8 cellular contexts compared by ENCODE assay signal in the genomic region with DNA sequence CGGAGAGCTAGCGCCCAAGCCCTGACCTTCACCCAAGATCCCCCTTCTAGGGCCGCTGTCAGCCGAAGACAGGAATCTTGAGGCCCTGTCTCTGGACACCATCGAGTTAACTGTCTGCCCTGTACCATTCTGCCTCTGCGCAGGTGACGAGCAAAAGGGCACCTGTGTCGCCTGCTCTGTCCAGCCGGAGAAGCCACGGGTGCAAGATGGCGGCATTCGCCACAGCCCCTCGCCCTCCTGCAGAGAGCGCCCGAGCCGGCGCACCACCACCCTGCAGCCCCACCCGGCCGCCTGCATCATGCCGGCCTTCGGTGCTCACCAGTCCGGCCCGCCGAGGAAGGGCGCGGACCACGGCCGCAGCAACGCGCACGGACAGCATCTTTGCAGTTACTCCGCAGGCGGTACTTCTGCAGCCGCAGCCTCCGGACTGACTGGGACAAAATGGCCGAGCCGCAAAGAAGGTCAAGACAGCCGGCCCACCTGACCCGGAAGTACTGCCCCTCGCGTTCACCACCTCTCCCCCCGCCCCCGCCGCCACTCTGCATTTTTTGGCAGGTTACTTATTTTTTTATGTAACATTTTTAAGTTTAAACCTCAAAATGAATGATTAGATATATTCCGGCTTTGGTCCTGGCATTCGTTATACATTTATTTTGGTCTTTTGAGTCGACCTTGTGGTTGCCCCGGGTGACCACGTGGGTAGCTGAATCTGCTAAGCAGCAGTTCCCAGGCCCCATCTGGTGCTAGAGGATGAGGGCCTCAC. TPM values are rescaled to one million over a fixed set of nuclear protein-coding genes. Genes with fewer than 3 reads are reported as not detected.
DNase-seq lines count a peak whose midpoint lies in the region; ATAC-seq and TF ChIP-seq lines count a peak whose summit lies in the region.

Gene ATP5F1A (minus strand): TSS at position 444 of the 763 bp plus-strand sequence. CDS start 65 bp downstream, at position 379.

- peak within 1 kb of the TSS; percentile 85 for H3K9ac ChIP-seq in endocrine pancreas (ENCODE audit: control insufficient read depth, insufficient read depth, low read length)

- peak; percentile 83 for ATAC-seq in CD8-positive, alpha-beta T cell
- ATAC-seq in GM19397 (IDR thresholded peaks at IDR 0.05; ENCODE audit: unreplicated experiment), result peak; percentile 75
- peak; percentile 79 for ATAC-seq in HG03571 (IDR thresholded peaks at IDR 0.05; ENCODE audit: unreplicated experiment)

- H3K36me3 ChIP-seq in CD8-positive, alpha-beta T cell (ENCODE audit: insufficient read depth, low read length), result no peaks in the 10 kb centered on the region
- H3K36me3 ChIP-seq in endocrine pancreas (ENCODE audit: control insufficient read depth, insufficient read depth, low read length) (peaks cover 3% of the 10 kb centered on the region), mesodermal cell (ENCODE audit: control insufficient read depth, insufficient read depth, low read length) (peaks cover 29% of the 10 kb centered on the region)

- TF ChIP-seq CTCF in CD8-positive, alpha-beta T cell (IDR thresholded peaks at IDR 0.05), result no peak

- peaks cover 33% of the 10 kb centered on the region for H3K4me1 ChIP-seq in CD8-positive, alpha-beta T cell (ENCODE audit: insufficient read depth, low read length)
- H3K4me1 ChIP-seq in endocrine pancreas (ENCODE audit: control insufficient read depth, insufficient read depth, low read length) (no peaks in the 10 kb centered on the region), mesodermal cell (ENCODE audit: control insufficient read depth, insufficient read depth, low read length, poor library complexity, severe bottlenecking) (peaks cover 7% of the 10 kb centered on the region)

- H3K4me1 Mint-ChIP-seq in CD8-positive, alpha-beta T cell (ENCODE audit: low read depth), result peaks cover 33% of the 10 kb centered on the region

- CTCF ChIA-PET in CD8-positive, alpha-beta T cell (lab: Charles Lee), result interaction anchor here (0.7 to 2.0 kb wide), 4 partner anchors 9 to 75 kb away, joined by 3 to 11 read pairs (median 4); a partner anchor contains a TSS

- POLR2A ChIA-PET in CD8-positive, alpha-beta T cell (lab: Charles Lee), result interaction anchor here (0.7 to 2.1 kb wide), 9 partner anchors 8 to 436 kb away, joined by 3 to 9 read pairs (median 4); a partner anchor contains a TSS

- no peaks in the 10 kb centered on the region for H3K9me3 Mint-ChIP-seq in CD8-positive, alpha-beta T cell

- H3K27me3 Mint-ChIP-seq in CD8-positive, alpha-beta T cell (ENCODE audit: low read depth), result no peaks in the 10 kb centered on the region

- intact Hi-C loops in CD8-positive, alpha-beta T cell (cut with DNase I, micrococcal nuclease), result loop anchor here (1.0 to 10.0 kb wide), 5 partner anchors 25 to 1047 kb away; partner anchors contain the start of gene PSTPIP2 (in 1 of the 2)

- peaks cover 30% of the 10 kb centered on the region for H3K36me3 Mint-ChIP-seq in CD8-positive, alpha-beta T cell

- peak within 1 kb of the TSS; percentile 98 for H3K27ac Mint-ChIP-seq in CD8-positive, alpha-beta T cell

- no peaks in the 10 kb centered on the region for H3K9me3 ChIP-seq in CD8-positive, alpha-beta T cell (ENCODE audit: low read length)
- H3K9me3 ChIP-seq in endocrine pancreas (ENCODE audit: control insufficient read depth, low read length) (no peaks in the 10 kb centered on the region), mesodermal cell (ENCODE audit: control insufficient read depth, low read length) (no peaks in the 10 kb centered on the region)

- peak; percentile 67 to 90 (median 83) for DNase-seq in CD8-positive, alpha-beta T cell
- DNase-seq in NK-92 (lab: John Stamatoyannopoulos, UW; ENCODE audit: unreplicated experiment), result peak; percentile 27
- DNase-seq in activated CD8-positive, alpha-beta memory T cell treated with anti-CD3 and anti-CD28 coated beads for 4 hours (ENCODE audit: low read depth in 2 of 2), result peak; percentile 61 to 78
- DNase-seq in stimulated activated CD8-positive, alpha-beta memory T cell treated with anti-CD3 and anti-CD28 coated beads, Interleukin-15, amount 100 ng/mL, for 4 hours (ENCODE audit: low read depth in 2 of 2), result peak; percentile 65 to 74

- peak within 1 kb of the TSS; percentile 98 for H3K4me3 Mint-ChIP-seq in CD8-positive, alpha-beta T cell

- H3K27me3 ChIP-seq in CD8-positive, alpha-beta T cell (ENCODE audit: insufficient read depth, low read length), result no peaks in the 10 kb centered on the region
- H3K27me3 ChIP-seq in endocrine pancreas (ENCODE audit: control insufficient read depth, insufficient read depth, low read length), result no peaks in the 10 kb centered on the region

- H3K27ac ChIP-seq in CD8-positive, alpha-beta T cell (ENCODE audit: low read depth, low read length), result peak within 1 kb of the TSS; percentile 82
- peak within 1 kb of the TSS; percentile 88 for H3K27ac ChIP-seq in mesodermal cell (ENCODE audit: low read depth, low read length, severe bottlenecking)

- H3K4me3 ChIP-seq in CD8-positive, alpha-beta T cell (ENCODE audit: low read depth, low read length), result peak within 1 kb of the TSS; percentile 60
- H3K4me3 ChIP-seq in endocrine pancreas (ENCODE audit: control insufficient read depth, insufficient read depth, low read length) (peak within 1 kb of the TSS; percentile 87), mesodermal cell (ENCODE audit: extremely low read depth, insufficient read depth, low read length, poor library complexity, severe bottlenecking) (peak within 1 kb of the TSS; percentile 91)

- 0% methylated on average over 30 to 31 of the region's 49 CpGs for WGBS in mesodermal cell (ENCODE audit: insufficient coverage in 2 of 2), 2 experiments

RNA-seq across cellular contexts. Expression of gene ATP5F1A, which starts in this region (rescaled TPM):
- 100 to 1,000 TPM; 208 to 212 TPM for total RNA-seq in CD8-positive, alpha-beta T cell
- 611 TPM for polyA plus RNA-seq in mesodermal cell (2013, experiment 1 of 2)
- polyA plus RNA-seq in mesodermal cell (2013, experiment 2 of 2), result 595 TPM

Comparison
In these comparisons a context has a peak if more than half of its experiments do, and no peak if none do; other contexts are left out.
1. Peak in every context shown above with its lines: DNase-seq, ATAC-seq, H3K4me3 ChIP-seq and H3K27ac ChIP-seq.
2. DNase-seq: peak in every context shown above with its lines; median percentile 83 in CD8-positive, alpha-beta T cell; 70 in activated CD8-positive, alpha-beta memory T cell treated with anti-CD3 and anti-CD28 coated beads for 4 hours; 70 in stimulated activated CD8-positive, alpha-beta memory T cell treated with anti-CD3 and anti-CD28 coated beads, Interleukin-15, amount 100 ng/mL, for 4 hours; 27 in NK-92.